ENCODE assay signal across 30 cellular contexts in the genomic region with DNA sequence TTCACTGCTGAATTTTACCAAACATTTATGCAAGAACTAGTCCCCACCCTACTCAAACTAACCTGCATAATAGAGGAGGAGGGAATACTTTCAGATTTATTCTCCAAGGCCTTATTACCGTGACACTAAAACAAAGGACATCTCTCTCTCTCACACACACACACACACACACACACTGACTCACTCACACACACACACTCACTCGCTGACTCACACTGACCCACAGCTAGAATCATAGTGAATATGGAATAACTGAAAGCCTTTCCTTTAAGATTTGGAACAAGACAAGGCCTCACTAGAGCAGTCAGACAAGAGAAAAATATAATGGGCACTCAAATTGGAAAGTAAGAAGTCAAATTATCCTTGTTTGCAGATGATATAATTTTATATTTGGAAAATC.
DNase-seq lines count a peak whose midpoint lies in the region; ATAC-seq, FAIRE-seq and TF ChIP-seq lines count a peak whose summit lies in the region.
"Had no signal": no experiment of that assay in that cellular context is flagged by ENCODE, and none has a peak within 500 bp of the region (broad histone marks: within the 10 kb centered on the region; RNA-seq: fewer than 3 reads in every experiment).

No MANE protein-coding gene starts in this region.

- H3K27me3 Mint-ChIP-seq in astrocyte (ENCODE audit: low read depth, unreplicated experiment) = no peaks in the 10 kb centered on the region
- H3K27me3 Mint-ChIP-seq: CD8-positive, alpha-beta memory T cell; naive thymus-derived CD8-positive, alpha-beta T cell; type B pancreatic cell had no signal

- no peaks in the 10 kb centered on the region for H3K79me2 ChIP-seq in astrocyte (ENCODE audit: insufficient read depth, low read length)

- H3K36me3 ChIP-seq in astrocyte (ENCODE audit: insufficient read depth, low read length) = no peaks in the 10 kb centered on the region
- H3K36me3 ChIP-seq: left ventricle myocardium inferior, MG63, ovary, SJSA1 had no signal

- ATAC-seq in HG03196 (IDR thresholded peaks at IDR 0.05; ENCODE audit: unreplicated experiment) (no peak), GM18511 (IDR thresholded peaks at IDR 0.05; ENCODE audit: unreplicated experiment) (no peak)
- ATAC-seq: activated T-cell treated with anti-CD3 and anti-CD28 coated beads, Interleukin-2, amount 50 U/mL, for 4 hours; GM12878; K562; naive thymus-derived CD8-positive, alpha-beta T cell had no signal

- no peaks in the 10 kb centered on the region for H3K9me3 ChIP-seq in astrocyte (ENCODE audit: insufficient read depth, low read depth, low read length)
- H3K9me3 ChIP-seq: left ventricle myocardium inferior, MG63, ovary had no signal

- H3K4me1 ChIP-seq in astrocyte (ENCODE audit: insufficient read depth, low read length) = no peaks in the 10 kb centered on the region
- H3K4me1 ChIP-seq: left ventricle myocardium inferior, SJSA1 had no signal

- no peak overlapping the region for H3K27ac ChIP-seq in astrocyte (ENCODE audit: low read depth, low read length)
- H3K27ac ChIP-seq: left ventricle myocardium inferior, ovary, SJSA1 had no signal

- no peaks in the 10 kb centered on the region for H4K20me1 ChIP-seq in astrocyte (ENCODE audit: insufficient read depth, low read length)

- FAIRE-seq in astrocyte (lab: Jason Lieb, UNC) (no peak), D721Med (lab: Jason Lieb, UNC) (no peak)
- FAIRE-seq: GM12878, K562 had no signal

- H3K27ac Mint-ChIP-seq in astrocyte (ENCODE audit: unreplicated experiment) = no peak overlapping the region
- H3K27ac Mint-ChIP-seq: CD8-positive, alpha-beta memory T cell; immature natural killer cell; naive thymus-derived CD8-positive, alpha-beta T cell; T-helper 1 cell treated with Interleukin-12 subunit alpha and Interleukin-12 subunit beta and Interleukin-4 antibody, amounts not matched to agents 30 μg/mL and 1 μg/mL, for 36 hours; type B pancreatic cell had no signal

- no peaks in the 10 kb centered on the region for H3K36me3 Mint-ChIP-seq in astrocyte (ENCODE audit: low read depth, unreplicated experiment)
- H3K36me3 Mint-ChIP-seq: CD8-positive, alpha-beta memory T cell; immature natural killer cell; type B pancreatic cell had no signal

- no peak overlapping the region for H3K9ac ChIP-seq in astrocyte (ENCODE audit: low read length)

- TF ChIP-seq CTCF in astrocyte (IDR thresholded peaks at IDR 0.05; ENCODE audit: insufficient read depth, low read depth, low read length) = no peak
- no peak for TF ChIP-seq CTCF in fibroblast of mammary gland (conservative IDR thresholded peaks at IDR 0.05; ENCODE audit: control insufficient read depth, insufficient read depth, low read depth, low read length)
- no peak for TF ChIP-seq CTCF in D721Med (IDR thresholded peaks at IDR 0.05; ENCODE audit: insufficient read depth, missing control alignments)

- no peaks in the 10 kb centered on the region for H3K27me3 ChIP-seq in astrocyte (ENCODE audit: insufficient read depth, low read length)
- H3K27me3 ChIP-seq: MG63, ovary, SJSA1 had no signal

- H3K4me3 ChIP-seq in astrocyte (ENCODE audit: insufficient read depth, low read depth, low read length) (no peak overlapping the region), fibroblast of mammary gland (ENCODE audit: control insufficient read depth, low read depth, low read length) (no peak overlapping the region)
- H3K4me3 ChIP-seq: GM12878, K562, left ventricle myocardium inferior, MG63, ovary, SJSA1 had no signal

- H3K9me3 Mint-ChIP-seq in astrocyte (ENCODE audit: unreplicated experiment) = peaks cover under 1% of the 10 kb centered on the region
- H3K9me3 Mint-ChIP-seq: activated T-cell treated with anti-CD3 and anti-CD28 coated beads, Interleukin-2, amount 50 U/mL, for 4 hours; type B pancreatic cell had no signal

- H2AFZ ChIP-seq in astrocyte (ENCODE audit: low read depth, low read length) = no peak overlapping the region

- peaks cover 3% of the 10 kb centered on the region for H3K4me1 Mint-ChIP-seq in astrocyte (ENCODE audit: low read depth, unreplicated experiment)
- H3K4me1 Mint-ChIP-seq: CD8-positive, alpha-beta memory T cell; immature natural killer cell; naive thymus-derived CD8-positive, alpha-beta T cell had no signal

- no peak overlapping the region for H3K4me3 Mint-ChIP-seq in astrocyte (ENCODE audit: unreplicated experiment)
- H3K4me3 Mint-ChIP-seq: activated T-cell treated with anti-CD3 and anti-CD28 coated beads, Interleukin-2, amount 50 U/mL, for 4 hours; CD8-positive, alpha-beta memory T cell; immature natural killer cell; naive thymus-derived CD8-positive, alpha-beta T cell; T-helper 1 cell treated with Interleukin-12 subunit alpha and Interleukin-12 subunit beta and Interleukin-4 antibody, amounts not matched to agents 30 μg/mL and 1 μg/mL, for 36 hours; type B pancreatic cell had no signal

- H3K4me2 ChIP-seq in astrocyte (ENCODE audit: low read length) = no peak overlapping the region

- peak; percentile 5 for DNase-seq in A172 (ENCODE audit: low spot score)
- DNase-seq in HK-2 (ENCODE audit: unreplicated experiment) = peak; percentile 15
- peak; percentile 43 for DNase-seq in astrocyte (ENCODE audit: low read depth)
- DNase-seq in fibroblast of mammary gland (ENCODE audit: low read depth) = peak; percentile 37
- DNase-seq in D721Med (ENCODE audit: insufficient read length, low spot score) = no peak
- no peak for DNase-seq in OCI-M1 (lab: John Stamatoyannopoulos, UW)
- DNase-seq: 8988T; activated CD4-positive, alpha-beta T cell treated with anti-CD3 and anti-CD28 coated beads for 48 hours; activated naive CD4-positive, alpha-beta T cell; activated T-cell treated with anti-CD3 and anti-CD28 coated beads, Interleukin-2, amount 50 U/mL, for 4 hours; caudate nucleus; CD8-positive, alpha-beta memory T cell; foreskin melanocyte; hippocampal formation; immature natural killer cell; left ventricle myocardium inferior; MG63; naive thymus-derived CD8-positive, alpha-beta T cell; NCI-H1417 treated with DMSO at 0.1 percent for 48 hours; NCI-H2107; NCI-H510A; ovary; retina had no signal

Comparison
In these comparisons a context has a peak if more than half of its experiments do, and no peak if none do; other contexts are left out.
1. DNase-seq: peak in A172 (single experiment), HK-2 (single experiment), astrocyte (single experiment) and fibroblast of mammary gland (single experiment); none in D721Med (single experiment) and OCI-M1 (single experiment).